Comparison of ENCODE assay signal across 6 cellular contexts in the genomic region with DNA sequence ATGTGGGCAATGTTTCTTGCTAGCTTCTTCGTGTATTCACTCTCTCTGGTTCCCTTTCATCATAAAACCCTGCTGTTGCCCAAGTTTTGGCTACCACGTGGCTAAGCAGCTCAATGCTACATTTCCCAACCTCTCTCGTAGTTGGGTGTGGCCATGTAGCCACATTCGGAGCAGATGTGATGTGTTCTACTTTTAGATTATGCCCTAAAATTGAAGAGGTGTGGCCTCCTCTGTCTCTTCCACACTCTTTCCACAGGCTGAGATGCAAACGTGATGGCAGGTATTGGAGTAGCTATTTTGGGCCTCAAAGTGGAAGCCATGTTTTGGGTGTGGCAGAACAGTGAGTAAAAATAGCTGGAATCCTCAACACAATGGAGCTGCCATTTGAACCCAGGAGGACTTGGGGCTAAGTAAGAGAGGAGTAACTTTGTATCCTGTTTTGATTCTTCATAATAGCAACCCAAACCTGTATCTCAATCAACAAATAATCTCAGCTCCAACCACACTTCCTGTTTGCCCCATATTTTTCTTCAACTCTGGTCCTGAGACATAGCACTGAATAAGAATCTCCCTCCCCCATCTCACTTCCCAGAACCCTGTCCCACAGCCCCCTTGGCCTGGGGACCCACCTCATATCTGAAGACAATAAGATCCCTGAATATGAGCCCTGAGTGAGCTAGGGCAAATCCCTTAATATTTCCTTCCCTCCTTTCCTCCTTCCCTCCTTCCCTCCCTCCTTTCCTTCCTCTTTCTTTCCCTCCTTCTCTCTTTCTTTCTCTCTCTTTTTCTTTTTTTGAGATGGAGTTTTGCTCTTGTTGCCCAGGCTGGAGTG. TPM values are rescaled to one million over a fixed set of nuclear protein-coding genes. Genes with fewer than 3 reads are reported as not detected.
DNase-seq lines count a peak whose midpoint lies in the region; ATAC-seq and TF ChIP-seq lines count a peak whose summit lies in the region.

No MANE protein-coding gene starts in this region.

- no peak for TF ChIP-seq CTCF in H9 (conservative IDR thresholded peaks at IDR 0.05)

- no peak overlapping the region for H3K4me2 ChIP-seq in H9 (ENCODE audit: insufficient read depth, insufficient read length, low read length)

- no peak overlapping the region for H2BK120ac ChIP-seq in H9 (ENCODE audit: low read depth, low read length, poor library complexity, severe bottlenecking)

- no peaks in the 10 kb centered on the region for H3K27me3 Mint-ChIP-seq in activated CD8-positive, alpha-beta T cell treated with anti-CD3 and anti-CD28 coated beads, Interleukin-2, amount 10 ng/mL, durations not matched to agents 7 days and 5 days (ENCODE audit: low read depth)
- H3K27me3 Mint-ChIP-seq in H9 (ENCODE audit: low read depth) = peaks cover 4% of the 10 kb centered on the region

- H2AK5ac ChIP-seq in H9 (ENCODE audit: insufficient read length, low read length) = no peak overlapping the region

- no peak overlapping the region for H3K4me3 Mint-ChIP-seq in activated CD8-positive, alpha-beta T cell treated with anti-CD3 and anti-CD28 coated beads, Interleukin-2, amount 10 ng/mL, durations not matched to agents 7 days and 5 days
- H3K4me3 Mint-ChIP-seq in H9 = no peak overlapping the region

- H3K9me3 Mint-ChIP-seq in activated CD8-positive, alpha-beta T cell treated with anti-CD3 and anti-CD28 coated beads, Interleukin-2, amount 10 ng/mL, durations not matched to agents 7 days and 5 days (ENCODE audit: insufficient read depth) = no peaks in the 10 kb centered on the region
- no peaks in the 10 kb centered on the region; a peak in 1 of 5 replicates for H3K9me3 Mint-ChIP-seq in H9

- no peak overlapping the region for H2BK20ac ChIP-seq in H9 (ENCODE audit: low read depth, low read length, poor library complexity, severe bottlenecking)

- no peak overlapping the region for H3K9ac ChIP-seq in H9 (ENCODE audit: extremely low read depth, insufficient read length, low read length)

- H3K27ac ChIP-seq in H9 (ENCODE audit: insufficient read length, low read depth, low read length) = no peak overlapping the region

- no peak overlapping the region for H3K4ac ChIP-seq in H9 (ENCODE audit: low read depth, low read length)

- H3K4me1 Mint-ChIP-seq in activated CD8-positive, alpha-beta T cell treated with anti-CD3 and anti-CD28 coated beads, Interleukin-2, amount 10 ng/mL, durations not matched to agents 7 days and 5 days (ENCODE audit: low read depth) = peaks cover 15% of the 10 kb centered on the region
- peaks cover 6 to 15% of the 10 kb centered on the region in 2 experiments; a peak in 3 of 4 replicates for H3K4me1 Mint-ChIP-seq in H9

- no peaks in the 10 kb centered on the region for H3K79me2 ChIP-seq in H9 (ENCODE audit: insufficient read depth, low read length)

- POLR2A ChIA-PET in activated CD8-positive, alpha-beta T cell treated with anti-CD3 and anti-CD28 coated beads, Interleukin-2, amount 10 ng/mL, durations not matched to agents 7 days and 5 days (lab: Charles Lee) = interaction anchor here (0.9 kb wide), 1 partner anchor 257 kb away, joined by 3 read pairs; no protein-coding TSS in a partner anchor

- no peaks in the 10 kb centered on the region for H3K23me2 ChIP-seq in H9 (ENCODE audit: insufficient read length, low read depth, low read length, poor library complexity, severe bottlenecking)

- peak; percentile 33 for ATAC-seq in activated CD8-positive, alpha-beta T cell treated with anti-CD3 and anti-CD28 coated beads, Interleukin-2, amount 10 ng/mL, durations not matched to agents 7 days and 5 days
- no peak for ATAC-seq in GM18519 (IDR thresholded peaks at IDR 0.05; ENCODE audit: low FRiP score, unreplicated experiment)

- H3K27me3 ChIP-seq in H9 (ENCODE audit: insufficient read depth, low read length) = no peaks in the 10 kb centered on the region

- H4K91ac ChIP-seq in H9 (ENCODE audit: insufficient read length, low read depth, low read length) = no peak overlapping the region

- H2BK5ac ChIP-seq in H9 (ENCODE audit: insufficient read length, low read length) = no peak overlapping the region

- CTCF ChIA-PET in activated CD8-positive, alpha-beta T cell treated with anti-CD3 and anti-CD28 coated beads, Interleukin-2, amount 10 ng/mL, durations not matched to agents 7 days and 5 days (lab: Charles Lee) = interaction anchor here (1.0 to 1.8 kb wide), 3 partner anchors 14 to 89 kb away, joined by 3 to 6 read pairs (median 3); no protein-coding TSS in a partner anchor

- no peaks in the 10 kb centered on the region for H4K20me1 ChIP-seq in H9 (ENCODE audit: control insufficient read depth, insufficient read depth, insufficient read length)

- H3K23ac ChIP-seq in H9 (ENCODE audit: insufficient read length, low read depth, low read length) = no peak overlapping the region

- H3K79me1 ChIP-seq in H9 (ENCODE audit: insufficient read depth, low read depth, low read length, poor library complexity, severe bottlenecking) = no peaks in the 10 kb centered on the region

- H2BK12ac ChIP-seq in H9 (ENCODE audit: insufficient read length, low read depth, low read length) = no peak overlapping the region

- H3K9me3 ChIP-seq in H9 (ENCODE audit: control insufficient read depth, low read depth, low read length) = no peaks in the 10 kb centered on the region

- no peak overlapping the region for H3K27ac Mint-ChIP-seq in activated CD8-positive, alpha-beta T cell treated with anti-CD3 and anti-CD28 coated beads, Interleukin-2, amount 10 ng/mL, durations not matched to agents 7 days and 5 days
- no peak overlapping the region for H3K27ac Mint-ChIP-seq in H9

- no peaks in the 10 kb centered on the region for H3K4me1 ChIP-seq in H9 (ENCODE audit: insufficient read depth, low read length)

- H2BK15ac ChIP-seq in H9 (ENCODE audit: low read depth, low read length) = no peak overlapping the region

- H3K36me3 Mint-ChIP-seq in activated CD8-positive, alpha-beta T cell treated with anti-CD3 and anti-CD28 coated beads, Interleukin-2, amount 10 ng/mL, durations not matched to agents 7 days and 5 days (ENCODE audit: low read depth) = no peaks in the 10 kb centered on the region
- no peaks in the 10 kb centered on the region for H3K36me3 Mint-ChIP-seq in H9 (ENCODE audit: insufficient read depth in 1 of 3, low read depth in 3 of 3)

- H3K14ac ChIP-seq in H9 (ENCODE audit: insufficient read depth, low read length) = no peak overlapping the region

- no peak overlapping the region for H4K5ac ChIP-seq in H9 (ENCODE audit: insufficient read length, low read depth, low read length)

- H3K18ac ChIP-seq in H9 (ENCODE audit: insufficient read length, low read depth, low read length) = no peak overlapping the region

- no CpG with 5 or more reads among the region's 5 CpGs for WGBS in H9 (ENCODE audit: extremely low coverage, insufficient read length, low lambda C conversion rate)

- peak; percentile 71 for DNase-seq in GM04504 (ENCODE audit: low read depth)
- no peak for DNase-seq in activated CD8-positive, alpha-beta T cell treated with anti-CD3 and anti-CD28 coated beads, Interleukin-2, amount 10 ng/mL, durations not matched to agents 7 days and 5 days
- peak; percentile 40 for DNase-seq in medulla oblongata (ENCODE audit: extremely low spot score)
- DNase-seq in H9 = no peak
- no peak for DNase-seq in stimulated activated CD4-positive, alpha-beta T cell treated with anti-CD3 and anti-CD28 coated beads, Interleukin-4, amount 100 ng/mL, for 4 hours

- no peak overlapping the region for H3K56ac ChIP-seq in H9 (ENCODE audit: insufficient read length, low read depth, low read length)

- no peak overlapping the region for H4K8ac ChIP-seq in H9 (replicated peaks; ENCODE audit: insufficient read length, low read depth, low read length)

- H2AFZ ChIP-seq in H9 (ENCODE audit: low read length) = no peak overlapping the region

- H3T11ph ChIP-seq in H9 (ENCODE audit: low read length) = no peak overlapping the region

RNA-seq across cellular contexts. Expression of a gene that starts 4.0 kb away (rescaled TPM):
- total RNA-seq in activated CD8-positive, alpha-beta T cell treated with anti-CD3 and anti-CD28 coated beads, Interleukin-2, amount 10 ng/mL, durations not matched to agents 7 days and 5 days = not detected
- 0.15 and 0.35 TPM in 2 replicates for total RNA-seq in H9 (2021)

RNA-seq across cellular contexts. Expression of a gene that starts 19.0 kb away (rescaled TPM):
- total RNA-seq in activated CD8-positive, alpha-beta T cell treated with anti-CD3 and anti-CD28 coated beads, Interleukin-2, amount 10 ng/mL, durations not matched to agents 7 days and 5 days = 10 to 100 TPM; 42.2 to 49.1 TPM
- total RNA-seq in H9 (2021) = 24.5 and 24.8 TPM in 2 replicates

RNA-seq across cellular contexts. Expression of a gene that starts 28.1 kb away (rescaled TPM):
- total RNA-seq in activated CD8-positive, alpha-beta T cell treated with anti-CD3 and anti-CD28 coated beads, Interleukin-2, amount 10 ng/mL, durations not matched to agents 7 days and 5 days = not detected
- total RNA-seq in H9 (2021) = not detected in 2 replicates

RNA-seq across cellular contexts. Expression of a gene that starts 40.3 kb away (rescaled TPM):
- total RNA-seq in activated CD8-positive, alpha-beta T cell treated with anti-CD3 and anti-CD28 coated beads, Interleukin-2, amount 10 ng/mL, durations not matched to agents 7 days and 5 days = 10 to 100 TPM; 32.2 to 33.2 TPM
- total RNA-seq in H9 (2021) = not detected in 2 replicates

RNA-seq across cellular contexts. Expression of a gene that starts 42.9 kb away (rescaled TPM):
- 10 to 100 TPM; 52.2 to 53.7 TPM for total RNA-seq in activated CD8-positive, alpha-beta T cell treated with anti-CD3 and anti-CD28 coated beads, Interleukin-2, amount 10 ng/mL, durations not matched to agents 7 days and 5 days
- 21.3 and 21.4 TPM in 2 replicates for total RNA-seq in H9 (2021)

Comparison
In these comparisons a context has a peak if more than half of its experiments do, and no peak if none do; other contexts are left out.
1. DNase-seq: peak in GM04504 (single experiment) and medulla oblongata (single experiment); none in activated CD8-positive, alpha-beta T cell treated with anti-CD3 and anti-CD28 coated beads, Interleukin-2, amount 10 ng/mL, durations not matched to agents 7 days and 5 days (single experiment), H9 (single experiment) and stimulated activated CD4-positive, alpha-beta T cell treated with anti-CD3 and anti-CD28 coated beads, Interleukin-4, amount 100 ng/mL, for 4 hours (0 of 2).